Comparison of ENCODE assay signal across 8 cellular contexts in genomic region chr2:112626604-112627059, GRCh38. TPM values are rescaled to one million over a fixed set of nuclear protein-coding genes. Genes with fewer than 3 reads are reported as not detected.
DNase-seq lines count a peak whose midpoint lies in the region; TF ChIP-seq lines count a peak whose summit lies in the region.

No MANE protein-coding gene starts in this region.

- H3K27ac Mint-ChIP-seq in Caco-2 (ENCODE audit: unreplicated experiment) (no peak overlapping the region), HFFc6 (peak overlapping the region; percentile 90), mesothelial cell of epicardium (no peak overlapping the region)

- peak overlapping the region; percentile 10 for H3K9ac ChIP-seq in endocrine pancreas (ENCODE audit: control insufficient read depth, insufficient read depth, low read length)

- CTCF ChIA-PET in Caco-2 (lab: Charles Lee) = interaction anchor here (0.7 to 4.8 kb wide), 12 partner anchors 7 to 315 kb away, joined by 3 to 62 read pairs (median 4); partner anchors contain the start of gene SLC20A1

- no TSS peak for BruUV-seq in Caco-2 (replicated peaks; lab: Mats Ljungman, UMichigan)

- H3K27me3 ChIP-seq in Caco-2 (replicated peaks; ENCODE audit: control insufficient read depth, insufficient read depth, low read length) = no peaks in the 10 kb centered on the region
- H3K27me3 ChIP-seq in endocrine pancreas (ENCODE audit: control insufficient read depth, insufficient read depth, low read length) = no peaks in the 10 kb centered on the region

- H3K9me3 Mint-ChIP-seq in Caco-2 (ENCODE audit: unreplicated experiment) = no peaks in the 10 kb centered on the region
- H3K9me3 Mint-ChIP-seq in HFFc6 = no peaks in the 10 kb centered on the region
- H3K9me3 Mint-ChIP-seq in mesothelial cell of epicardium = no peaks in the 10 kb centered on the region

- no peaks in the 10 kb centered on the region for H3K36me3 ChIP-seq in Caco-2 (ENCODE audit: control insufficient read depth, insufficient read depth, low read length)
- no peaks in the 10 kb centered on the region for H3K36me3 ChIP-seq in endocrine pancreas (ENCODE audit: control insufficient read depth, insufficient read depth, low read length)

- POLR2A ChIA-PET in Caco-2 (lab: Charles Lee) = interaction anchor here (0.6 to 1.0 kb wide), 3 partner anchors 24 to 100 kb away, joined by 3 read pairs; partner anchors contain the start of gene CHCHD5

- DNase-seq in Caco-2 = peak; percentile 65 to 67
- DNase-seq in HFFc6 = peak; percentile 65
- DNase-seq in NCI-H774 (lab: John Stamatoyannopoulos, UW) = peak; percentile 25
- DNase-seq in activated CD8-positive, alpha-beta memory T cell treated with anti-CD3 and anti-CD28 coated beads, Interleukin-2, amount 50 U/mL, for 4 hours = peak; percentile 64
- peak in 1 of 2 experiments; percentile 44 for DNase-seq in mesothelial cell of epicardium (ENCODE audit: low spot score in 2 of 2, unreplicated experiment in 2 of 2)
- DNase-seq in stimulated activated CD8-positive, alpha-beta memory T cell treated with anti-CD3 and anti-CD28 coated beads, Interleukin-4, amount 100 ng/mL, for 48 hours = peak; percentile 72
- DNase-seq in NCI-H187 treated with DMSO at 0.1 percent for 48 hours (lab: John Stamatoyannopoulos, UW) = no peak

- intact Hi-C loops in Caco-2 (cut with micrococcal nuclease; ENCODE audit: unreplicated experiment) = loop anchor here (1.0 to 10.0 kb wide), 4 partner anchors 19 to 328 kb away; partner anchors contain the start of gene SLC20A1

- H3K4me1 ChIP-seq in Caco-2 (peaks cover 15% of the 10 kb centered on the region), endocrine pancreas (ENCODE audit: control insufficient read depth, insufficient read depth, low read length) (no peaks in the 10 kb centered on the region)

- H3K4me1 Mint-ChIP-seq in Caco-2 (ENCODE audit: low read depth, unreplicated experiment) (peaks cover 8% of the 10 kb centered on the region), HFFc6 (ENCODE audit: low read depth) (peaks cover 92% of the 10 kb centered on the region), mesothelial cell of epicardium (peaks cover 24% of the 10 kb centered on the region)

- peak; percentile 66 to 92 for TF ChIP-seq CTCF in Caco-2 (IDR thresholded peaks at IDR 0.05; ENCODE audit: insufficient read depth in 1 of 2, low read depth in 1 of 2, low read length in 1 of 2, severe bottlenecking in 1 of 2, unreplicated experiment in 1 of 2)
- peak; percentile 91 for TF ChIP-seq CTCF in HFFc6 (IDR thresholded peaks at IDR 0.05)
- TF ChIP-seq CTCF in mesothelial cell of epicardium (IDR thresholded peaks at IDR 0.05; ENCODE audit: unreplicated experiment) = peak; percentile 32

- H3K9me3 ChIP-seq in Caco-2 (no peaks in the 10 kb centered on the region), endocrine pancreas (ENCODE audit: control insufficient read depth, low read length) (no peaks in the 10 kb centered on the region)

- H3K4me3 ChIP-seq in Caco-2 (ENCODE audit: low read depth, low read length) = no peak overlapping the region
- no peak overlapping the region for H3K4me3 ChIP-seq in endocrine pancreas (ENCODE audit: control insufficient read depth, insufficient read depth, low read length)

- H3K27me3 Mint-ChIP-seq in Caco-2 (ENCODE audit: insufficient read depth, unreplicated experiment) = no peaks in the 10 kb centered on the region
- H3K27me3 Mint-ChIP-seq in HFFc6 (ENCODE audit: insufficient read depth) = peaks cover 2% of the 10 kb centered on the region
- peaks cover 2% of the 10 kb centered on the region for H3K27me3 Mint-ChIP-seq in mesothelial cell of epicardium (ENCODE audit: low read depth)

- H3K36me3 Mint-ChIP-seq in Caco-2 (ENCODE audit: insufficient read depth, unreplicated experiment) (no peaks in the 10 kb centered on the region), HFFc6 (ENCODE audit: low read depth) (no peaks in the 10 kb centered on the region), mesothelial cell of epicardium (no peaks in the 10 kb centered on the region)

- H3K4me3 Mint-ChIP-seq in Caco-2 (ENCODE audit: unreplicated experiment) (no peak overlapping the region), HFFc6 (peak overlapping the region; percentile 86), mesothelial cell of epicardium (no peak overlapping the region)

RNA-seq across cellular contexts. Expression of gene SLC20A1, which starts 19.1 kb away (rescaled TPM):
- 91.1 and 102 TPM in 2 replicates for total RNA-seq in Caco-2 (2022)
- total RNA-seq in HFFc6 (2021; fragmentation: NEBNext Ultra II Directional; extraction: Animal tissue kit (Norgen Biotek cat#: 25700)) = 100 to 1,000 TPM; 147 to 225 (median 195) TPM
- 41.6 to 46.9 TPM (median 46.3 TPM) in 3 replicates for total RNA-seq in mesothelial cell of epicardium

RNA-seq across cellular contexts. Expression of gene CHCHD5, which starts 42.2 kb away (rescaled TPM):
- total RNA-seq in Caco-2 (2022) = 50.7 and 56.0 TPM in 2 replicates
- 10 to 100 TPM; 26.9 to 43.2 (median 32.6) TPM for total RNA-seq in HFFc6 (2021; fragmentation: NEBNext Ultra II Directional; extraction: Animal tissue kit (Norgen Biotek cat#: 25700))
- 32.3 to 33.2 TPM (median 32.4 TPM) in 3 replicates for total RNA-seq in mesothelial cell of epicardium

Comparison
In these comparisons a context has a peak if more than half of its experiments do, and no peak if none do; other contexts are left out.
1. CTCF ChIP-seq: peak in every context shown above with its lines; median percentile 91 in HFFc6; 79 in Caco-2; 32 in mesothelial cell of epicardium.